ENCODE assay signal across 8 cellular contexts in the genomic region with DNA sequence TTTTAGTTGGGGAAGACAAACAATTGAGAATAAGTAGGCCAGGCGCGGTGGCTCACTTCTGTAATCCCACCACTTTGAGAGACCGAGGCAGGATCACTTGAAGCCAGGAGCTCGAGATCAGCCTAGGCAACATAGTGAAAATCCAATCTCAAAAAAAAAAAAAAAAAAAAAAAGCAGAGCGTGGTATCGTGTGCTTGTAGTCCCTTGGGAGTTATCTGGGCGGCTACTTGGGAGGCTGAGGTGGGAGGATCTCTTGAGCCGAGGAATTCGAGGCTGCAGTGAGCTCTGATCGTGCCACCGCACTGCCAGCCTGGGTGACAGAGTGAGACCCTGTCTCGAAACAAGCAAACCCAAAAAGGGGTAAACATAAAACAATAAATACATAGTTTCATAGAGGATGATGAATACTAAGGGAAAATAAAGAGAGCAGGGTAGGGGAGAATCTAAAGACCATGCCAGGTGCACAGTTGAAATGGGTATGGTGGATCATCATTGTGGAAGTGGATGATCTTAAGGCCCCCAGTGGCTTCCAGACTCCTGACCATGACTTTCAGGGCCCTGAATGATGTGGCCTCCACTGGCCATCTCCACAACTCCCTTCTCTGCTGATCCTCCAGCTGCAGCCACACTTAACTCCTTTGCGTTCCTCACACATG. TPM values are rescaled to one million over a fixed set of nuclear protein-coding genes. Genes with fewer than 3 reads are reported as not detected.
DNase-seq lines count a peak whose midpoint lies in the region; ATAC-seq and TF ChIP-seq lines count a peak whose summit lies in the region.

No MANE protein-coding gene starts in this region.

- CTCF ChIA-PET in A673 (lab: Charles Lee), result no interaction called here

- no TSS peak for BruUV-seq in A673 (replicated peaks; lab: Mats Ljungman, UMichigan)

- peak overlapping the region; percentile 79 to 86 (median 83) for H3K27ac Mint-ChIP-seq in brain

- intact Hi-C loops in A673 (cut with micrococcal nuclease; ENCODE audit: unreplicated experiment), result no loop called here

- POLR2A ChIA-PET in A673 (lab: Charles Lee; ENCODE audit: low non-redundant PET), result no interaction called here

- H3K4me3 ChIP-seq in A673 (ENCODE audit: low read depth, low read length, poor library complexity, severe bottlenecking) (peak overlapping the region; percentile 71), HUES6 (ENCODE audit: low read depth, low read length) (peak overlapping the region; percentile 87), mononuclear cell (ENCODE audit: low read length) (peak overlapping the region; percentile 81)

- H3K27me3 Mint-ChIP-seq in brain, result peaks cover 4% of the 10 kb centered on the region

- H3K36me3 Mint-ChIP-seq in brain, result peaks cover 13% of the 10 kb centered on the region

- H3K9me3 ChIP-seq in A673 (ENCODE audit: low read depth, low read length, poor library complexity, severe bottlenecking) (no peaks in the 10 kb centered on the region), HUES6 (ENCODE audit: control insufficient read depth, insufficient read depth, low read depth, low read length) (no peaks in the 10 kb centered on the region), mononuclear cell (ENCODE audit: low read depth, low read length) (no peaks in the 10 kb centered on the region)

- H3K36me3 ChIP-seq in A673 (ENCODE audit: insufficient read depth, low read length, poor library complexity, severe bottlenecking), result peaks cover 24% of the 10 kb centered on the region
- H3K36me3 ChIP-seq in HUES6 (ENCODE audit: control insufficient read depth, insufficient read depth, low read length), result peaks cover 36% of the 10 kb centered on the region

- H3K9me3 Mint-ChIP-seq in brain, result no peaks in the 10 kb centered on the region

- TF ChIP-seq CTCF in A673 (conservative IDR thresholded peaks at IDR 0.05; ENCODE audit: low read depth, low read length), result no peak
- TF ChIP-seq CTCF in brain (conservative IDR thresholded peaks at IDR 0.05), result no peak

- peak overlapping the region; percentile 94 for H3K9ac ChIP-seq in HUES6 (ENCODE audit: low read length)

- no peak for ATAC-seq in GM19397 (IDR thresholded peaks at IDR 0.05; ENCODE audit: unreplicated experiment)
- no peak for ATAC-seq in HG03439 (IDR thresholded peaks at IDR 0.05; ENCODE audit: unreplicated experiment)
- no peak for ATAC-seq in HG03457 (IDR thresholded peaks at IDR 0.05; ENCODE audit: unreplicated experiment)

- DNase-seq in A673 (ENCODE audit: low spot score), result no peak
- DNase-seq in DMS153 (lab: John Stamatoyannopoulos, UW), result no peak

- peaks cover 65% of the 10 kb centered on the region for H3K4me1 Mint-ChIP-seq in brain

- peak overlapping the region; percentile 84 to 89 (median 86) for H3K4me3 Mint-ChIP-seq in brain

- H3K4me1 ChIP-seq in A673 (ENCODE audit: insufficient read depth, low read length, poor library complexity, severe bottlenecking), result peaks cover 24% of the 10 kb centered on the region
- H3K4me1 ChIP-seq in HUES6 (ENCODE audit: control insufficient read depth, insufficient read depth, low read length), result peaks cover 30% of the 10 kb centered on the region
- peaks cover 59% of the 10 kb centered on the region for H3K4me1 ChIP-seq in mononuclear cell (ENCODE audit: insufficient read depth, low read length)

- H3K27me3 ChIP-seq in A673 (replicated peaks; ENCODE audit: insufficient read depth, low read depth, low read length, poor library complexity), result no peaks in the 10 kb centered on the region
- H3K27me3 ChIP-seq in HUES6 (ENCODE audit: control insufficient read depth, insufficient read depth, low read length), result no peaks in the 10 kb centered on the region
- no peaks in the 10 kb centered on the region for H3K27me3 ChIP-seq in mononuclear cell (ENCODE audit: insufficient read depth, low read length)

- H3K27ac ChIP-seq in A673 (ENCODE audit: low read depth, low read length, poor library complexity, severe bottlenecking) (peak overlapping the region; percentile 95), HUES6 (ENCODE audit: low read depth, low read length) (no peak overlapping the region)

RNA-seq across cellular contexts. Expression of a gene that starts 0.9 kb away (rescaled TPM):
- total RNA-seq in A673 (2021) (55.9 and 56.6 TPM in 2 replicates), mononuclear cell (7.2 TPM)
- polyA plus RNA-seq in brain (ENCODE audit: insufficient read depth, low read depth, low replicate concordance), result 20.6 TPM

RNA-seq across cellular contexts. Expression of a gene that starts 1.1 kb away (rescaled TPM):
- total RNA-seq in A673 (2021) (36.8 and 40.4 TPM in 2 replicates), mononuclear cell (14.1 TPM)
- 4.6 TPM for polyA plus RNA-seq in brain (ENCODE audit: insufficient read depth, low read depth, low replicate concordance)
